1 cellular context compared by ENCODE assay signal in genomic region chr16:22120440-22120839, GRCh38.
TF ChIP-seq lines count a peak whose summit lies in the region.

No MANE protein-coding gene starts in this region.

TF ChIP-seq in H1, 55 proteins besides CTCF, POLR2A, EP300 and RAD21:
- no peak for TF ChIP-seq NANOG (IDR thresholded peaks at IDR 0.05; ENCODE audit: insufficient read depth, low read depth, low read length, poor library complexity, severe bottlenecking)
- TF ChIP-seq CEBPB (IDR thresholded peaks at IDR 0.05; ENCODE audit: low read depth, low read length), result no peak
- no peak for TF ChIP-seq KDM4A (IDR thresholded peaks at IDR 0.05; ENCODE audit: low read depth, low read length, severe bottlenecking)
- TF ChIP-seq TAF7 (optimal IDR thresholded peaks at IDR 0.05; ENCODE audit: borderline replicate concordance, low read depth, low read length), result no peak
- TF ChIP-seq SIN3A (conservative IDR thresholded peaks at IDR 0.05 in 1 of 2, IDR thresholded peaks at IDR 0.05 in 1 of 2; ENCODE audit: low read depth in 1 of 2, low read length in 2 of 2), result no peak
- TF ChIP-seq BCL11A (IDR thresholded peaks at IDR 0.05; ENCODE audit: low read depth in 2 of 2, low read length in 2 of 2), result no peak
- no peak for TF ChIP-seq BRCA1 (IDR thresholded peaks at IDR 0.05; ENCODE audit: low read depth, low read length)
- TF ChIP-seq MAFK (IDR thresholded peaks at IDR 0.05; ENCODE audit: low read depth, low read length), result no peak
- TF ChIP-seq RNF2 (IDR thresholded peaks at IDR 0.05; ENCODE audit: borderline replicate concordance, low read depth, low read length, missing control alignments, poor library complexity, severe bottlenecking), result no peak
- no peak for TF ChIP-seq TCF12 (IDR thresholded peaks at IDR 0.05; ENCODE audit: low read depth, low read length)
- TF ChIP-seq HDAC6 (IDR thresholded peaks at IDR 0.05; ENCODE audit: low read depth, low read length), result no peak
- no peak for TF ChIP-seq SP4 (IDR thresholded peaks at IDR 0.05; ENCODE audit: low read length)
- TF ChIP-seq SP2 (IDR thresholded peaks at IDR 0.05; ENCODE audit: low read length), result no peak
- no peak for TF ChIP-seq JUND (IDR thresholded peaks at IDR 0.05; ENCODE audit: low read length)
- TF ChIP-seq BACH1 (IDR thresholded peaks at IDR 0.05; ENCODE audit: low read length), result no peak
